In genomic region chr12:53048780-53049401, GRCh38 we compare ENCODE assay signal across 8 cellular contexts. TPM values are rescaled to one million over a fixed set of nuclear protein-coding genes. Genes with fewer than 3 reads are reported as not detected.
DNase-seq lines count a peak whose midpoint lies in the region; ATAC-seq and TF ChIP-seq lines count a peak whose summit lies in the region.

No MANE protein-coding gene starts in this region.

- H3K27ac ChIP-seq in liver (ENCODE audit: low read depth in 1 of 2, low read length in 2 of 2) (peak overlapping the region; percentile 94 to 98), tibial artery (peak overlapping the region; percentile 99)

- H3K9ac ChIP-seq in liver (ENCODE audit: low read depth in 1 of 2, low read length in 2 of 2) = peak overlapping the region; percentile 61 to 93

- H3K27me3 ChIP-seq in liver (ENCODE audit: control insufficient read depth in 4 of 4, insufficient read depth in 4 of 4, low read length in 3 of 4) (no peaks in the 10 kb centered on the region), tibial artery (no peaks in the 10 kb centered on the region)

- intact Hi-C loops in tibial artery (cut with DNase I; ENCODE audit: low total_unique reads) = no loop called here

- DNase-seq in DMS53 (lab: John Stamatoyannopoulos, UW) (peak; percentile 61), DMS53 treated with DMSO at 0.1 percent for 48 hours (lab: John Stamatoyannopoulos, UW; ENCODE audit: unreplicated experiment) (no peak), choroid plexus epithelial cell (ENCODE audit: low read depth) (peak; percentile 79), tibial artery (peak; percentile 85 to 92), DMS114 treated with DMSO at 0.1 percent for 48 hours (lab: John Stamatoyannopoulos, UW; ENCODE audit: unreplicated experiment) (no peak), DMS79 (lab: John Stamatoyannopoulos, UW) (no peak)

- no peak for ATAC-seq in HG03571 (IDR thresholded peaks at IDR 0.05; ENCODE audit: unreplicated experiment)

- no peaks in the 10 kb centered on the region for H3K36me3 ChIP-seq in liver (ENCODE audit: control insufficient read depth in 4 of 4, insufficient read depth in 3 of 4, low read depth in 1 of 4, low read length in 3 of 4)
- peaks cover 6 to 11% (median 7%) of the 10 kb centered on the region in 3 donors for H3K36me3 ChIP-seq in tibial artery

- H3K4me1 ChIP-seq in liver (ENCODE audit: control insufficient read depth in 4 of 4, insufficient read depth in 4 of 4, low read length in 3 of 4) (peaks cover 16 to 66% (median 51%) of the 10 kb centered on the region in 4 donors), tibial artery (peaks cover 9 to 85% (median 68%) of the 10 kb centered on the region in 4 donors)

- H3K9me3 ChIP-seq in liver (ENCODE audit: control insufficient read depth in 4 of 4, low read length in 3 of 4) (no peaks in the 10 kb centered on the region), tibial artery (no peaks in the 10 kb centered on the region)

- TF ChIP-seq RAD21 in liver (IDR thresholded peaks at IDR 0.05) = no peak

- H3K4me3 ChIP-seq in choroid plexus epithelial cell (ENCODE audit: low read depth, low read length) (peak overlapping the region; percentile 70), liver (ENCODE audit: low read depth in 1 of 3, low read length in 3 of 3) (peak overlapping the region; percentile 80 to 94 (median 87)), tibial artery (peak overlapping the region; percentile 71 to 79)

- WGBS in liver = 16% methylated on average over 6 of the region's 6 CpGs

- no peak for TF ChIP-seq CTCF in choroid plexus epithelial cell (conservative IDR thresholded peaks at IDR 0.05; ENCODE audit: low read depth, low read length)
- no peak for TF ChIP-seq CTCF in liver (IDR thresholded peaks at IDR 0.05; ENCODE audit: low read depth, low read length, missing input control)
- TF ChIP-seq CTCF in tibial artery (IDR thresholded peaks at IDR 0.05) = no peak

TF ChIP-seq in liver, 16 proteins besides CTCF, POLR2A, EP300 and RAD21:
- TF ChIP-seq JUND (IDR thresholded peaks at IDR 0.05) = no peak
- no peak for TF ChIP-seq YY1 (IDR thresholded peaks at IDR 0.05)
- peak; percentile 83 to 91 for TF ChIP-seq RXRA (IDR thresholded peaks at IDR 0.05)
- TF ChIP-seq NR2F2 (IDR thresholded peaks at IDR 0.05) = peak; percentile 36
- peak; percentile 95 for TF ChIP-seq REST (IDR thresholded peaks at IDR 0.05)
- peak; percentile 25 for TF ChIP-seq SP1 (IDR thresholded peaks at IDR 0.05)
- peak; percentile 11 for TF ChIP-seq TAF1 (conservative IDR thresholded peaks at IDR 0.05)
- no peak for TF ChIP-seq EGR1 (IDR thresholded peaks at IDR 0.05; ENCODE audit: low read depth in 2 of 2)
- TF ChIP-seq MAX (IDR thresholded peaks at IDR 0.05) = peak; percentile 1
- peak; percentile 28 for TF ChIP-seq ATF3 (IDR thresholded peaks at IDR 0.05)
- TF ChIP-seq FOXA2 (IDR thresholded peaks at IDR 0.05) = no peak
- TF ChIP-seq ZBTB33 (IDR thresholded peaks at IDR 0.05) = no peak

RNA-seq across cellular contexts. Expression of gene TNS2, which starts 1.0 kb away (rescaled TPM):
- 10 to 100 TPM; 11.7 to 94.0 TPM for total RNA-seq in liver
- polyA plus RNA-seq in liver = 10 to 100 TPM; 44.7 to 47.2 TPM

RNA-seq across cellular contexts. Expression of gene SPRYD3, which starts 30.3 kb away (rescaled TPM):
- 10 to 100 TPM in 1 of 2 donors, 1 to 10 TPM in 1; 6.0 to 15.2 TPM for total RNA-seq in liver
- 10 to 100 TPM; 11.3 to 20.3 TPM for polyA plus RNA-seq in liver

RNA-seq across cellular contexts. Expression of gene EIF4B, which starts 42.6 kb away (rescaled TPM):
- total RNA-seq in liver = 100 to 1,000 TPM; 264 to 273 TPM
- polyA plus RNA-seq in liver = 10 to 100 TPM; 32.1 to 73.2 TPM

RNA-seq across cellular contexts. Expression of gene IGFBP6, which starts 48.6 kb away (rescaled TPM):
- 10 to 100 TPM in 1 of 2 donors, 1 to 10 TPM in 1; 1.6 to 13.6 TPM for total RNA-seq in liver
- 10 to 100 TPM; 10.5 to 17.6 TPM for polyA plus RNA-seq in liver

RNA-seq across cellular contexts. Expression of gene SOAT2, which starts 54.4 kb away (rescaled TPM):
- total RNA-seq in liver = 1 to 10 TPM in 1 of 2 donors, under 1 TPM in 1; 0.92 to 9.4 TPM
- polyA plus RNA-seq in liver = 1 to 10 TPM in 1 of 2 donors, under 1 TPM in 1; 0.48 to 1.6 TPM

Comparison
In these comparisons a context has a peak if more than half of its experiments do, and no peak if none do; other contexts are left out.
1. DNase-seq: peak in DMS53 (single experiment), choroid plexus epithelial cell (single experiment) and tibial artery (2 of 2); none in DMS53 treated with DMSO at 0.1 percent for 48 hours (single experiment), DMS114 treated with DMSO at 0.1 percent for 48 hours (single experiment) and DMS79 (single experiment).
2. Peak in every context shown above with its lines, with median percentiles within 50 percentile points of each other: H3K4me3 ChIP-seq.